1 cellular context compared by ENCODE assay signal in the genomic region with DNA sequence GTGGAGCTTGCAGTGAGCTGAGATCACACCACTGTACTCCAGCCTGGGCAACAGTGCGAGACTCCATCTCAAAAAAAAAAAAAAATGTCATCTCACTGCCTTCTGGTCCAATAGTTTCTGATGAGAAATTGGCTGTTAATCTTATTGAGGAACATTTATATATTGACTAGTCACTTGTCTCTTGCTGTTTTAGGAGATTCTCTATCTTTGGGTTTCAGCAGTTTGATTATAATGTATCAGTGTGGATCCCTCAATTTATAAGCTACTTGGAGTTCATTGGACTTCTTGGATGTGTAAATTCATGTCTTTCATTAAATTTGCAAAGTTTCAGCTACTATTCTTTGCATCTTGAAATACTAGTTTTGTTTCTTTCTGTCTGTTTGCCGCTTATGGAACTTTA.
A peak's percentile ranks its signal among the peaks of the same experiment; 100 is the strongest.
TF ChIP-seq lines count a peak whose summit lies in the region.

No MANE protein-coding gene starts in this region.

TF ChIP-seq in K562, 482 proteins besides CTCF, POLR2A, EP300 and RAD21 (continues in another document):
- no peak for TF ChIP-seq CEBPB (tag; IDR thresholded peaks at IDR 0.05)
- TF ChIP-seq, protein P1, sequence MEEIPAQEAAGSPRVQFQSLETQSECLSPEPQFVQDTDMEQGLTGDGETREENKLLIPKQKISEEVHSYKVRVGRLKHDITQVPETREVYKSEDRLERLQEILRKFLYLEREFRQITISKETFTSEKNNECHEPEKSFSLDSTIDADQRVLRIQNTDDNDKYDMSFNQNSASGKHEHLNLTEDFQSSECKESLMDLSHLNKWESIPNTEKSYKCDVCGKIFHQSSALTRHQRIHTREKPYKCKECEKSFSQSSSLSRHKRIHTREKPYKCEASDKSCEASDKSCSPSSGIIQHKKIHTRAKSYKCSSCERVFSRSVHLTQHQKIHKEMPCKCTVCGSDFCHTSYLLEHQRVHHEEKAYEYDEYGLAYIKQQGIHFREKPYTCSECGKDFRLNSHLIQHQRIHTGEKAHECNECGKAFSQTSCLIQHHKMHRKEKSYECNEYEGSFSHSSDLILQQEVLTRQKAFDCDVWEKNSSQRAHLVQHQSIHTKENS (CRISPR knock-in tag; IDR thresholded peaks at IDR 0.05), result no peak
- TF ChIP-seq, protein P2, sequence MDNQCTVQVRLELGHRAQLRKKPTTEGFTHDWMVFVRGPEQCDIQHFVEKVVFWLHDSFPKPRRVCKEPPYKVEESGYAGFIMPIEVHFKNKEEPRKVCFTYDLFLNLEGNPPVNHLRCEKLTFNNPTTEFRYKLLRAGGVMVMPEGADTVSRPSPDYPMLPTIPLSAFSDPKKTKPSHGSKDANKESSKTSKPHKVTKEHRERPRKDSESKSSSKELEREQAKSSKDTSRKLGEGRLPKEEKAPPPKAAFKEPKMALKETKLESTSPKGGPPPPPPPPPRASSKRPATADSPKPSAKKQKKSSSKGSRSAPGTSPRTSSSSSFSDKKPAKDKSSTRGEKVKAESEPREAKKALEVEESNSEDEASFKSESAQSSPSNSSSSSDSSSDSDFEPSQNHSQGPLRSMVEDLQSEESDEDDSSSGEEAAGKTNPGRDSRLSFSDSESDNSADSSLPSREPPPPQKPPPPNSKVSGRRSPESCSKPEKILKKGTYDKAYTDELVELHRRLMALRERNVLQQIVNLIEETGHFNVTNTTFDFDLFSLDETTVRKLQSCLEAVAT (IDR thresholded peaks at IDR 0.05), result no peak
- TF ChIP-seq STAT5A (IDR thresholded peaks at IDR 0.05; ENCODE audit: borderline replicate concordance, low read length), result no peak
- TF ChIP-seq CBX3 (IDR thresholded peaks at IDR 0.05; ENCODE audit: borderline replicate concordance in 1 of 2, low read length in 2 of 2), result peak in 1 of 2 experiments; percentile 82; a peak in 2 of 3 replicates
- TF ChIP-seq NBN (IDR thresholded peaks at IDR 0.05; ENCODE audit: low read depth), result no peak
- TF ChIP-seq COPS2 (conservative IDR thresholded peaks at IDR 0.05), result no peak
- TF ChIP-seq, protein P3, sequence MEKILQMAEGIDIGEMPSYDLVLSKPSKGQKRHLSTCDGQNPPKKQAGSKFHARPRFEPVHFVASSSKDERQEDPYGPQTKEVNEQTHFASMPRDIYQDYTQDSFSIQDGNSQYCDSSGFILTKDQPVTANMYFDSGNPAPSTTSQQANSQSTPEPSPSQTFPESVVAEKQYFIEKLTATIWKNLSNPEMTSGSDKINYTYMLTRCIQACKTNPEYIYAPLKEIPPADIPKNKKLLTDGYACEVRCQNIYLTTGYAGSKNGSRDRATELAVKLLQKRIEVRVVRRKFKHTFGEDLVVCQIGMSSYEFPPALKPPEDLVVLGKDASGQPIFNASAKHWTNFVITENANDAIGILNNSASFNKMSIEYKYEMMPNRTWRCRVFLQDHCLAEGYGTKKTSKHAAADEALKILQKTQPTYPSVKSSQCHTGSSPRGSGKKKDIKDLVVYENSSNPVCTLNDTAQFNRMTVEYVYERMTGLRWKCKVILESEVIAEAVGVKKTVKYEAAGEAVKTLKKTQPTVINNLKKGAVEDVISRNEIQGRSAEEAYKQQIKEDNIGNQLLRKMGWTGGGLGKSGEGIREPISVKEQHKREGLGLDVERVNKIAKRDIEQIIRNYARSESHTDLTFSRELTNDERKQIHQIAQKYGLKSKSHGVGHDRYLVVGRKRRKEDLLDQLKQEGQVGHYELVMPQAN (IDR thresholded peaks at IDR 0.05; ENCODE audit: borderline replicate concordance), result no peak
- peak in 1 of 2 experiments; percentile 52; a peak in 1 of 4 replicates for TF ChIP-seq TRIM24 (IDR thresholded peaks at IDR 0.05)
- no peak for TF ChIP-seq PPARD (CRISPR knock-in tag; IDR thresholded peaks at IDR 0.05)
- TF ChIP-seq ZNF24 (IDR thresholded peaks at IDR 0.05), result no peak
- no peak for TF ChIP-seq ILK (tag; IDR thresholded peaks at IDR 0.05; ENCODE audit: borderline replicate concordance, low read depth)
- TF ChIP-seq TRIM28 (IDR thresholded peaks at IDR 0.05), result peak; percentile 97
- TF ChIP-seq, protein P4, sequence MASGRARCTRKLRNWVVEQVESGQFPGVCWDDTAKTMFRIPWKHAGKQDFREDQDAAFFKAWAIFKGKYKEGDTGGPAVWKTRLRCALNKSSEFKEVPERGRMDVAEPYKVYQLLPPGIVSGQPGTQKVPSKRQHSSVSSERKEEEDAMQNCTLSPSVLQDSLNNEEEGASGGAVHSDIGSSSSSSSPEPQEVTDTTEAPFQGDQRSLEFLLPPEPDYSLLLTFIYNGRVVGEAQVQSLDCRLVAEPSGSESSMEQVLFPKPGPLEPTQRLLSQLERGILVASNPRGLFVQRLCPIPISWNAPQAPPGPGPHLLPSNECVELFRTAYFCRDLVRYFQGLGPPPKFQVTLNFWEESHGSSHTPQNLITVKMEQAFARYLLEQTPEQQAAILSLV (tag; IDR thresholded peaks at IDR 0.05), result no peak
- no peak for TF ChIP-seq BACH1 (tag; IDR thresholded peaks at IDR 0.05)
- TF ChIP-seq MYC (IDR thresholded peaks at IDR 0.05; ENCODE audit: low read depth, low read length), result no peak
- TF ChIP-seq MYC (CRISPR knock-in tag; IDR thresholded peaks at IDR 0.05; ENCODE audit: borderline replicate concordance, low read depth), result no peak
- no peak for TF ChIP-seq POU5F1 (IDR thresholded peaks at IDR 0.05; ENCODE audit: borderline replicate concordance, low read depth, low read length, partially characterized antibody)
- TF ChIP-seq SP1 (CRISPR knock-in tag; IDR thresholded peaks at IDR 0.05), result no peak
- TF ChIP-seq ESRRB (CRISPR knock-in tag; IDR thresholded peaks at IDR 0.05; ENCODE audit: borderline replicate concordance), result no peak
- TF ChIP-seq, protein P5, sequence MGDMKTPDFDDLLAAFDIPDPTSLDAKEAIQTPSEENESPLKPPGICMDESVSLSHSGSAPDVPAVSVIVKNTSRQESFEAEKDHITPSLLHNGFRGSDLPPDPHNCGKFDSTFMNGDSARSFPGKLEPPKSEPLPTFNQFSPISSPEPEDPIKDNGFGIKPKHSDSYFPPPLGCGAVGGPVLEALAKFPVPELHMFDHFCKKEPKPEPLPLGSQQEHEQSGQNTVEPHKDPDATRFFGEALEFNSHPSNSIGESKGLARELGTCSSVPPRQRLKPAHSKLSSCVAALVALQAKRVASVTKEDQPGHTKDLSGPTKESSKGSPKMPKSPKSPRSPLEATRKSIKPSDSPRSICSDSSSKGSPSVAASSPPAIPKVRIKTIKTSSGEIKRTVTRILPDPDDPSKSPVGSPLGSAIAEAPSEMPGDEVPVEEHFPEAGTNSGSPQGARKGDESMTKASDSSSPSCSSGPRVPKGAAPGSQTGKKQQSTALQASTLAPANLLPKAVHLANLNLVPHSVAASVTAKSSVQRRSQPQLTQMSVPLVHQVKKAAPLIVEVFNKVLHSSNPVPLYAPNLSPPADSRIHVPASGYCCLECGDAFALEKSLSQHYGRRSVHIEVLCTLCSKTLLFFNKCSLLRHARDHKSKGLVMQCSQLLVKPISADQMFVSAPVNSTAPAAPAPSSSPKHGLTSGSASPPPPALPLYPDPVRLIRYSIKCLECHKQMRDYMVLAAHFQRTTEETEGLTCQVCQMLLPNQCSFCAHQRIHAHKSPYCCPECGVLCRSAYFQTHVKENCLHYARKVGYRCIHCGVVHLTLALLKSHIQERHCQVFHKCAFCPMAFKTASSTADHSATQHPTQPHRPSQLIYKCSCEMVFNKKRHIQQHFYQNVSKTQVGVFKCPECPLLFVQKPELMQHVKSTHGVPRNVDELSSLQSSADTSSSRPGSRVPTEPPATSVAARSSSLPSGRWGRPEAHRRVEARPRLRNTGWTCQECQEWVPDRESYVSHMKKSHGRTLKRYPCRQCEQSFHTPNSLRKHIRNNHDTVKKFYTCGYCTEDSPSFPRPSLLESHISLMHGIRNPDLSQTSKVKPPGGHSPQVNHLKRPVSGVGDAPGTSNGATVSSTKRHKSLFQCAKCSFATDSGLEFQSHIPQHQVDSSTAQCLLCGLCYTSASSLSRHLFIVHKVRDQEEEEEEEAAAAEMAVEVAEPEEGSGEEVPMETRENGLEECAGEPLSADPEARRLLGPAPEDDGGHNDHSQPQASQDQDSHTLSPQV (IDR thresholded peaks at IDR 0.05), result no peak
- TF ChIP-seq, protein P6, sequence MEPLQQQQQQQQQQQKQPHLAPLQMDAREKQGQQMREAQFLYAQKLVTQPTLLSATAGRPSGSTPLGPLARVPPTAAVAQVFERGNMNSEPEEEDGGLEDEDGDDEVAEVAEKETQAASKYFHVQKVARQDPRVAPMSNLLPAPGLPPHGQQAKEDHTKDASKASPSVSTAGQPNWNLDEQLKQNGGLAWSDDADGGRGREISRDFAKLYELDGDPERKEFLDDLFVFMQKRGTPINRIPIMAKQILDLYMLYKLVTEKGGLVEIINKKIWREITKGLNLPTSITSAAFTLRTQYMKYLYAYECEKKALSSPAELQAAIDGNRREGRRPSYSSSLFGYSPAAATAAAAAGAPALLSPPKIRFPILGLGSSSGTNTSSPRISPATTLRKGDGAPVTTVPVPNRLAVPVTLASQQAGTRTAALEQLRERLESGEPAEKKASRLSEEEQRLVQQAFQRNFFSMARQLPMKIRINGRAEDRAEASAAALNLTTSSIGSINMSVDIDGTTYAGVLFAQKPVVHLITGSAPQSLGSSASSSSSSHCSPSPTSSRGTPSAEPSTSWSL (CRISPR knock-in tag; IDR thresholded peaks at IDR 0.05; ENCODE audit: borderline replicate concordance), result no peak
- TF ChIP-seq KDM1A (IDR thresholded peaks at IDR 0.05), result no peak
- peak; percentile 59; the same call in 1 of the 2 replicates for TF ChIP-seq ZNF384 (IDR thresholded peaks at IDR 0.05; ENCODE audit: low read depth, low read length)
- TF ChIP-seq, protein P7, sequence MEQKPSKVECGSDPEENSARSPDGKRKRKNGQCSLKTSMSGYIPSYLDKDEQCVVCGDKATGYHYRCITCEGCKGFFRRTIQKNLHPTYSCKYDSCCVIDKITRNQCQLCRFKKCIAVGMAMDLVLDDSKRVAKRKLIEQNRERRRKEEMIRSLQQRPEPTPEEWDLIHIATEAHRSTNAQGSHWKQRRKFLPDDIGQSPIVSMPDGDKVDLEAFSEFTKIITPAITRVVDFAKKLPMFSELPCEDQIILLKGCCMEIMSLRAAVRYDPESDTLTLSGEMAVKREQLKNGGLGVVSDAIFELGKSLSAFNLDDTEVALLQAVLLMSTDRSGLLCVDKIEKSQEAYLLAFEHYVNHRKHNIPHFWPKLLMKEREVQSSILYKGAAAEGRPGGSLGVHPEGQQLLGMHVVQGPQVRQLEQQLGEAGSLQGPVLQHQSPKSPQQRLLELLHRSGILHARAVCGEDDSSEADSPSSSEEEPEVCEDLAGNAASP (IDR thresholded peaks at IDR 0.05), result no peak
- TF ChIP-seq ZNF780A (CRISPR knock-in tag; IDR thresholded peaks at IDR 0.05), result no peak
- TF ChIP-seq MTA1 (IDR thresholded peaks at IDR 0.05; ENCODE audit: borderline replicate concordance), result no peak
- no peak for TF ChIP-seq ZFP36 (IDR thresholded peaks at IDR 0.05; ENCODE audit: low read depth, low read length, partially characterized antibody)
- TF ChIP-seq, protein P8, sequence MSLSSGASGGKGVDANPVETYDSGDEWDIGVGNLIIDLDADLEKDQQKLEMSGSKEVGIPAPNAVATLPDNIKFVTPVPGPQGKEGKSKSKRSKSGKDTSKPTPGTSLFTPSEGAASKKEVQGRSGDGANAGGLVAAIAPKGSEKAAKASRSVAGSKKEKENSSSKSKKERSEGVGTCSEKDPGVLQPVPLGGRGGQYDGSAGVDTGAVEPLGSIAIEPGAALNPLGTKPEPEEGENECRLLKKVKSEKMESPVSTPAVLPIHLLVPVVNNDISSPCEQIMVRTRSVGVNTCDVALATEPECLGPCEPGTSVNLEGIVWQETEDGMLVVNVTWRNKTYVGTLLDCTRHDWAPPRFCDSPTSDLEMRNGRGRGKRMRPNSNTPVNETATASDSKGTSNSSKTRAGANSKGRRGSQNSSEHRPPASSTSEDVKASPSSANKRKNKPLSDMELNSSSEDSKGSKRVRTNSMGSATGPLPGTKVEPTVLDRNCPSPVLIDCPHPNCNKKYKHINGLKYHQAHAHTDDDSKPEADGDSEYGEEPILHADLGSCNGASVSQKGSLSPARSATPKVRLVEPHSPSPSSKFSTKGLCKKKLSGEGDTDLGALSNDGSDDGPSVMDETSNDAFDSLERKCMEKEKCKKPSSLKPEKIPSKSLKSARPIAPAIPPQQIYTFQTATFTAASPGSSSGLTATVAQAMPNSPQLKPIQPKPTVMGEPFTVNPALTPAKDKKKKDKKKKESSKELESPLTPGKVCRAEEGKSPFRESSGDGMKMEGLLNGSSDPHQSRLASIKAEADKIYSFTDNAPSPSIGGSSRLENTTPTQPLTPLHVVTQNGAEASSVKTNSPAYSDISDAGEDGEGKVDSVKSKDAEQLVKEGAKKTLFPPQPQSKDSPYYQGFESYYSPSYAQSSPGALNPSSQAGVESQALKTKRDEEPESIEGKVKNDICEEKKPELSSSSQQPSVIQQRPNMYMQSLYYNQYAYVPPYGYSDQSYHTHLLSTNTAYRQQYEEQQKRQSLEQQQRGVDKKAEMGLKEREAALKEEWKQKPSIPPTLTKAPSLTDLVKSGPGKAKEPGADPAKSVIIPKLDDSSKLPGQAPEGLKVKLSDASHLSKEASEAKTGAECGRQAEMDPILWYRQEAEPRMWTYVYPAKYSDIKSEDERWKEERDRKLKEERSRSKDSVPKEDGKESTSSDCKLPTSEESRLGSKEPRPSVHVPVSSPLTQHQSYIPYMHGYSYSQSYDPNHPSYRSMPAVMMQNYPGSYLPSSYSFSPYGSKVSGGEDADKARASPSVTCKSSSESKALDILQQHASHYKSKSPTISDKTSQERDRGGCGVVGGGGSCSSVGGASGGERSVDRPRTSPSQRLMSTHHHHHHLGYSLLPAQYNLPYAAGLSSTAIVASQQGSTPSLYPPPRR (CRISPR knock-in tag; IDR thresholded peaks at IDR 0.05; ENCODE audit: borderline replicate concordance), result no peak
- TF ChIP-seq XRCC5 (IDR thresholded peaks at IDR 0.05; ENCODE audit: low read depth, low read length), result no peak
- TF ChIP-seq SMAD2 (IDR thresholded peaks at IDR 0.05; ENCODE audit: low read depth, low read length), result no peak
- no peak for TF ChIP-seq SRSF3 (IDR thresholded peaks at IDR 0.05; ENCODE audit: insufficient read depth, low read length)
- TF ChIP-seq NCOA6 (IDR thresholded peaks at IDR 0.05), result no peak
- TF ChIP-seq, protein P9, sequence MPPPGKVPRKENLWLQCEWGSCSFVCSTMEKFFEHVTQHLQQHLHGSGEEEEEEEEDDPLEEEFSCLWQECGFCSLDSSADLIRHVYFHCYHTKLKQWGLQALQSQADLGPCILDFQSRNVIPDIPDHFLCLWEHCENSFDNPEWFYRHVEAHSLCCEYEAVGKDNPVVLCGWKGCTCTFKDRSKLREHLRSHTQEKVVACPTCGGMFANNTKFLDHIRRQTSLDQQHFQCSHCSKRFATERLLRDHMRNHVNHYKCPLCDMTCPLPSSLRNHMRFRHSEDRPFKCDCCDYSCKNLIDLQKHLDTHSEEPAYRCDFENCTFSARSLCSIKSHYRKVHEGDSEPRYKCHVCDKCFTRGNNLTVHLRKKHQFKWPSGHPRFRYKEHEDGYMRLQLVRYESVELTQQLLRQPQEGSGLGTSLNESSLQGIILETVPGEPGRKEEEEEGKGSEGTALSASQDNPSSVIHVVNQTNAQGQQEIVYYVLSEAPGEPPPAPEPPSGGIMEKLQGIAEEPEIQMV (tag; conservative IDR thresholded peaks at IDR 0.05; ENCODE audit: low read depth), result no peak
- no peak for TF ChIP-seq ZBTB17 (CRISPR knock-in tag; IDR thresholded peaks at IDR 0.05)
- TF ChIP-seq SRF (CRISPR knock-in tag; IDR thresholded peaks at IDR 0.05), result no peak
- TF ChIP-seq GATA2 (CRISPR knock-in tag; IDR thresholded peaks at IDR 0.05), result no peak
- TF ChIP-seq, protein P10, sequence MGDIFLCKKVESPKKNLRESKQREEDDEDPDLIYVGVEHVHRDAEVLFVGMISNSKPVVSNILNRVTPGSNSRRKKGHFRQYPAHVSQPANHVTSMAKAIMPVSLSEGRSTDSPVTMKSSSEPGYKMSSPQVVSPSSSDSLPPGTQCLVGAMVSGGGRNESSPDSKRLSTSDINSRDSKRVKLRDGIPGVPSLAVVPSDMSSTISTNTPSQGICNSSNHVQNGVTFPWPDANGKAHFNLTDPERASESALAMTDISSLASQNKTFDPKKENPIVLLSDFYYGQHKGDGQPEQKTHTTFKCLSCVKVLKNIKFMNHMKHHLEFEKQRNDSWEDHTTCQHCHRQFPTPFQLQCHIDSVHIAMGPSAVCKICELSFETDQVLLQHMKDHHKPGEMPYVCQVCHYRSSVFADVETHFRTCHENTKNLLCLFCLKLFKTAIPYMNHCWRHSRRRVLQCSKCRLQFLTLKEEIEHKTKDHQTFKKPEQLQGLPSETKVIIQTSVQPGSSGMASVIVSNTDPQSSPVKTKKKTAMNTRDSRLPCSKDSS (IDR thresholded peaks at IDR 0.05; ENCODE audit: low read depth, partially characterized antibody), result peak; percentile 83
